Comparison of ENCODE assay signal across 8 cellular contexts in the genomic region with DNA sequence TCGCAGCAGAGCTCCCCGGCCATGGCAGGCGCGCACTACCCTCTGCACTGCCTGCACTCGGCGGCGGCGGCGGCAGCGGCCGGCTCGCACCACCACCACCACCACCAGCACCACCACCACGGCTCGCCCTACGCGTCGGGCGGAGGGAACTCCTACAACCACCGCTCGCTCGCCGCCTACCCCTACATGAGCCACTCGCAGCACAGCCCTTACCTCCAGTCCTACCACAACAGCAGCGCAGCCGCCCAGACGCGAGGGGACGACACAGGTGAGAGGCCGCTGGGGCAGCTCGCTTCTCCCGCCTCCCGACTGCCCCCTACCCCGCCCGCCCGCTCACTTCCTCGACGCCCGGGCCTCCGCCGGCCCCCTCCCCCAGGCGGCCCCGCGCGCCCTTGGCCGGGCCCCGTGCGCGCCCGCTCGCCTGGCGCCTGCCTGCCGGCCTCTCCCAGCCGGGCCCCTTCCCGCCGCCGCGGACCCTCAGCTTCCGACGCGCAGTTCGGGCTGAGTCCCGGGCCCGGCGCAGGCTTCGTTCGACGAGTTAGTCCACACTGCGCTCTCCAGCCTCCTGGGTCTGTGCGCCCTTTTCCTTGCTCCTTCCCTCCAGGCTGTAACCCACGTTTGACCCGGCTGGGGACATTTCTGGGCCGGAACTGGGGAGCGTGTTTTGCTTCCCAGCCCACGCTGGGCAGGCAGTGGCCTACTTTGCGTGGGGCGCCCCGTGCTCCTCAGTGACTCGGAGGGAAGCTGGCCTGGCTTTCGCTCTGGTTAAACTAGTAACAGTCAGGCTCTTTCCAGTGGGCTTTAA. TPM values are rescaled to one million over a fixed set of nuclear protein-coding genes. Genes with fewer than 3 reads are reported as not detected.
DNase-seq lines count a peak whose midpoint lies in the region; ATAC-seq and TF ChIP-seq lines count a peak whose summit lies in the region.

No MANE protein-coding gene starts in this region.

- no peaks in the 10 kb centered on the region for H3K36me3 ChIP-seq in Panc1 (ENCODE audit: control insufficient read depth, insufficient read depth, low read length)
- H3K36me3 ChIP-seq in lower lobe of right lung: no peaks in the 10 kb centered on the region
- H3K36me3 ChIP-seq in tibial artery: no peaks in the 10 kb centered on the region

- CTCF ChIA-PET in Panc1 (lab: Charles Lee): no interaction called here

- H3K27me3 ChIP-seq in Panc1 (ENCODE audit: control insufficient read depth, insufficient read depth, low read length) (no peaks in the 10 kb centered on the region), lower lobe of right lung (ENCODE audit: low read depth) (peaks cover 100% of the 10 kb centered on the region), tibial artery (peaks cover 8 to 97% of the 10 kb centered on the region in 2 donors)

- peak overlapping the region; percentile 49 for H3K4me3 ChIP-seq in Panc1 (ENCODE audit: low read depth in 2 of 2, low read length in 2 of 2)
- H3K4me3 ChIP-seq in choroid plexus epithelial cell (ENCODE audit: low read depth, low read length): peak overlapping the region; percentile 20
- peak overlapping the region; percentile 37 for H3K4me3 ChIP-seq in lower lobe of right lung
- peak overlapping the region; percentile 41 to 49 for H3K4me3 ChIP-seq in tibial artery

- H3K27ac ChIP-seq in Panc1 (ENCODE audit: low read length) (no peak overlapping the region), lower lobe of right lung (no peak overlapping the region), tibial artery (no peak overlapping the region)

- peak; percentile 51 for ATAC-seq in HG03066 (IDR thresholded peaks at IDR 0.05; ENCODE audit: low read depth, unreplicated experiment)
- peak; percentile 87 for ATAC-seq in Panc1
- peak; percentile 59 to 69 for ATAC-seq in lower lobe of right lung

- DNase-seq in NCI-H1417 (lab: John Stamatoyannopoulos, UW) (peak in 2 of 3 experiments; percentile 58 to 83), NCI-H1417 treated with DMSO at 0.1 percent for 48 hours (lab: John Stamatoyannopoulos, UW) (no peak), Panc1 (ENCODE audit: low read depth, low spot score) (no peak), choroid plexus epithelial cell (ENCODE audit: low read depth) (peak; percentile 5), lower lobe of right lung (no peak), tibial artery (no peak)
- DNase-seq in NK-92 treated with Interleukin-12 subunit alpha and Interleukin-12 subunit beta, amount 100 ng/mL, for 24 hours (lab: John Stamatoyannopoulos, UW): no peak

- H3K4me1 ChIP-seq in Panc1 (ENCODE audit: control insufficient read depth, insufficient read depth, low read length): 0 out of 2 replicates have a peak, but pooled peaks cover 2% of the 10 kb centered on the region
- H3K4me1 ChIP-seq in lower lobe of right lung: peaks cover 13% of the 10 kb centered on the region
- peaks cover 0 to 30% (median 16%) of the 10 kb centered on the region in 4 donors for H3K4me1 ChIP-seq in tibial artery

- TF ChIP-seq CTCF in Panc1 (IDR thresholded peaks at IDR 0.05): no peak; the same call in 1 of the 2 replicates
- TF ChIP-seq CTCF in choroid plexus epithelial cell (conservative IDR thresholded peaks at IDR 0.05; ENCODE audit: low read depth, low read length): no peak
- TF ChIP-seq CTCF in lower lobe of right lung (IDR thresholded peaks at IDR 0.05): no peak
- TF ChIP-seq CTCF in tibial artery (IDR thresholded peaks at IDR 0.05): no peak

- intact Hi-C loops in Panc1 (cut with micrococcal nuclease; ENCODE audit: unreplicated experiment) (no loop called here), lower lobe of right lung (cut with DNase I) (no loop called here), tibial artery (cut with DNase I; ENCODE audit: low total_unique reads) (no loop called here)

- POLR2A ChIA-PET in Panc1 (lab: Charles Lee): interaction anchor here (0.6 to 0.7 kb wide), 2 partner anchors 8 to 12 kb away, joined by 5 to 9 read pairs; no protein-coding TSS in a partner anchor

- in situ Hi-C loops in Panc1 (cut with HindIII; ENCODE audit: low pct_unique_long_range_greater_than_20kb, low sequenced_read_pairs): no loop called here

- no peaks in the 10 kb centered on the region for H3K9me3 ChIP-seq in Panc1 (ENCODE audit: control insufficient read depth, insufficient read depth, low read depth, low read length)
- no peaks in the 10 kb centered on the region for H3K9me3 ChIP-seq in lower lobe of right lung
- no peaks in the 10 kb centered on the region for H3K9me3 ChIP-seq in tibial artery

- no TSS peak for BruUV-seq in Panc1 (replicated peaks; lab: Mats Ljungman, UMichigan)

RNA-seq across cellular contexts. Expression of gene DLX6, which starts 1.0 kb away (rescaled TPM):
- total RNA-seq in Panc1 (2021; ENCODE audit: unreplicated experiment) (1.3 TPM), lower lobe of right lung (not detected)
- polyA plus RNA-seq in Panc1 (2012; ENCODE audit: insufficient read length): 1.4 TPM

RNA-seq across cellular contexts. Expression of gene DLX5, which starts 18.3 kb away (rescaled TPM):
- not detected for total RNA-seq in Panc1 (2021; ENCODE audit: unreplicated experiment)
- not detected for polyA plus RNA-seq in Panc1 (2012; ENCODE audit: insufficient read length)
- total RNA-seq in lower lobe of right lung: not detected

Comparison
In these comparisons a context has a peak if more than half of its experiments do, and no peak if none do; other contexts are left out.
1. DNase-seq: peak in NCI-H1417 (2 of 3) and choroid plexus epithelial cell (single experiment); none in NCI-H1417 treated with DMSO at 0.1 percent for 48 hours (single experiment), Panc1 (single experiment), lower lobe of right lung (single experiment), tibial artery (0 of 2) and NK-92 treated with Interleukin-12 subunit alpha and Interleukin-12 subunit beta, amount 100 ng/mL, for 24 hours (single experiment).
2. Peak in every context shown above with its lines, with median percentiles within 50 percentile points of each other: ATAC-seq and H3K4me3 ChIP-seq.